ENCODE assay signal across 17 cellular contexts in genomic region chr15:70912187-70912586, GRCh38. TPM values are rescaled to one million over a fixed set of nuclear protein-coding genes. Genes with fewer than 3 reads are reported as not detected.
"Had no signal": no experiment of that assay in that cellular context is flagged by ENCODE, and none has a peak within 500 bp of the region (broad histone marks: within the 10 kb centered on the region; RNA-seq: fewer than 3 reads in every experiment).

No MANE protein-coding gene starts in this region.

- H3K36me3 ChIP-seq: colonic mucosa, ovary, uterus had no signal

- H3K9me3 ChIP-seq: ovary, uterus had no signal

- H3K4me1 ChIP-seq: colonic mucosa, gastroesophageal sphincter, neural progenitor cell, right atrium auricular region, sigmoid colon, uterus had no signal

- ATAC-seq: gastroesophageal sphincter; left colon; natural killer cell treated with Interleukin-12 subunit alpha and Interleukin-12 subunit beta and Interleukin-15 and Interleukin-18, amount 100 ng/mL, for 72 hours had no signal

- H3K27ac ChIP-seq: colonic mucosa, gastroesophageal sphincter, neural progenitor cell, ovary, right atrium auricular region, sigmoid colon, skin epidermis, uterus had no signal

- DNase-seq: colonic mucosa; dermis blood vessel endothelial cell; glutamatergic neuron; immature natural killer cell; kidney; left colon; nucleus accumbens; ovary; sigmoid colon; stimulated activated CD4-positive, alpha-beta T cell treated with anti-CD3 and anti-CD28 coated beads, Interleukin-12 subunit alpha, Interleukin-12 subunit beta, amount 100 ng/mL, for 4 hours; stimulated activated naive CD4-positive, alpha-beta T cell treated with Interleukin-2 at 50 U/mL for 16 hours; uterus had no signal

- H3K4me3 ChIP-seq: colonic mucosa, gastroesophageal sphincter, neural progenitor cell, ovary, right atrium auricular region, sigmoid colon, skin epidermis, uterus had no signal

RNA-seq across cellular contexts. Expression of gene LARP6, which starts 58.2 kb away (rescaled TPM):
- total RNA-seq: natural killer cell treated with Interleukin-12 subunit alpha and Interleukin-12 subunit beta and Interleukin-15 and Interleukin-18, amount 100 ng/mL, for 72 hours had no signal
